Comparison of ENCODE assay signal across 1 cellular context in genomic region chr16:88811850-88812736, GRCh38.
TF ChIP-seq lines count a peak whose summit lies in the region.

A gene with protein sequence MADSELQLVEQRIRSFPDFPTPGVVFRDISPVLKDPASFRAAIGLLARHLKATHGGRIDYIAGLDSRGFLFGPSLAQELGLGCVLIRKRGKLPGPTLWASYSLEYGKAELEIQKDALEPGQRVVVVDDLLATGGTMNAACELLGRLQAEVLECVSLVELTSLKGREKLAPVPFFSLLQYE (minus strand): TSS chr16:88811928. CDS start chr16:88811899, 29 bp downstream.

TF ChIP-seq in K562, 482 proteins besides CTCF, POLR2A, EP300 and RAD21 (continued from another document and continues in another):
- TF ChIP-seq NR4A1 (CRISPR knock-in tag; IDR thresholded peaks at IDR 0.05) (0 out of 2 replicates have a peak, but pooled peaks have one; percentile 32), NR4A1 (tag; IDR thresholded peaks at IDR 0.05) (no peak), GABPB2 (CRISPR knock-in tag; conservative IDR thresholded peaks at IDR 0.05) (no peak), SLC30A9 (CRISPR knock-in tag; IDR thresholded peaks at IDR 0.05) (no peak), GATAD2A (IDR thresholded peaks at IDR 0.05) (no peak; the same call in 1 of the 2 replicates), ZNF175 (CRISPR knock-in tag; IDR thresholded peaks at IDR 0.05; ENCODE audit: low read depth) (no peak), CBX3 (IDR thresholded peaks at IDR 0.05; ENCODE audit: borderline replicate concordance in 1 of 2, low read length in 2 of 2) (peak in 1 of 2 experiments; percentile 25; a peak in 1 of 3 replicates), ZFX (CRISPR knock-in tag; IDR thresholded peaks at IDR 0.05) (peak; percentile 65), ZFP36 (IDR thresholded peaks at IDR 0.05; ENCODE audit: low read depth, low read length, partially characterized antibody) (no peak), MAZ (CRISPR knock-in tag; conservative IDR thresholded peaks at IDR 0.05 in 1 of 2, IDR thresholded peaks at IDR 0.05 in 1 of 2) (peak; percentile 92 to 95), PYGO2 (tag; IDR thresholded peaks at IDR 0.05) (no peak), ZNF57 (CRISPR knock-in tag; IDR thresholded peaks at IDR 0.05) (0 out of 2 replicates have a peak, but pooled peaks have one; percentile 41), HLTF (IDR thresholded peaks at IDR 0.05) (no peak), GATA2 (CRISPR knock-in tag; IDR thresholded peaks at IDR 0.05) (no peak), GABPB1 (CRISPR knock-in tag; IDR thresholded peaks at IDR 0.05) (peak; percentile 78), MEF2D (tag; conservative IDR thresholded peaks at IDR 0.05; ENCODE audit: low read depth) (no peak), STAG1 (CRISPR knock-in tag; IDR thresholded peaks at IDR 0.05; ENCODE audit: borderline replicate concordance) (peak; percentile 98), BRCA1 (IDR thresholded peaks at IDR 0.05) (no peak), BRCA1 (CRISPR knock-in tag; IDR thresholded peaks at IDR 0.05) (no peak), ZC3H4 (CRISPR knock-in tag; IDR thresholded peaks at IDR 0.05; ENCODE audit: borderline replicate concordance) (no peak), ZNF253 (CRISPR knock-in tag; conservative IDR thresholded peaks at IDR 0.05) (no peak), ARID2 (IDR thresholded peaks at IDR 0.05) (no peak), ZC3H11A (IDR thresholded peaks at IDR 0.05; ENCODE audit: low read depth, low read length) (no peak), SMAD1 (IDR thresholded peaks at IDR 0.05; ENCODE audit: low read depth, low read length, partially characterized antibody) (no peak), SMARCE1 (IDR thresholded peaks at IDR 0.05) (0 out of 2 replicates have a peak, but pooled peaks have one; percentile 27), ELF2 (CRISPR knock-in tag; IDR thresholded peaks at IDR 0.05) (0 out of 2 replicates have a peak, but pooled peaks have one; percentile 34), CCNT2 (IDR thresholded peaks at IDR 0.05; ENCODE audit: borderline replicate concordance, extremely low read depth, insufficient read length, low read depth, low read length) (peak; percentile 69), MTF1 (CRISPR knock-in tag; IDR thresholded peaks at IDR 0.05; ENCODE audit: borderline replicate concordance) (no peak), SP1 (CRISPR knock-in tag; IDR thresholded peaks at IDR 0.05) (peak; percentile 88), CEBPG (CRISPR knock-in tag; IDR thresholded peaks at IDR 0.05) (0 out of 2 replicates have a peak, but pooled peaks have one; percentile 77), CEBPG (tag; conservative IDR thresholded peaks at IDR 0.05 in 1 of 2, IDR thresholded peaks at IDR 0.05 in 1 of 2) (peak in 1 of 2 experiments; percentile 82; a peak in 2 of 4 replicates), RB1 (IDR thresholded peaks at IDR 0.05; ENCODE audit: low read depth) (peak; percentile 92), ATF7 (IDR thresholded peaks at IDR 0.05) (peak; percentile 73), ZNF263 (CRISPR knock-in tag; IDR thresholded peaks at IDR 0.05; ENCODE audit: borderline replicate concordance) (peak; percentile 83; the same call in 1 of the 2 replicates), PHF20 (IDR thresholded peaks at IDR 0.05; ENCODE audit: partially characterized antibody) (no peak), ETS2 (tag; IDR thresholded peaks at IDR 0.05; ENCODE audit: borderline replicate concordance, poor library complexity, severe bottlenecking) (no peak), ADNP (tag; IDR thresholded peaks at IDR 0.05) (no peak), YY1 (IDR thresholded peaks at IDR 0.05; ENCODE audit: borderline replicate concordance in 1 of 3, control insufficient read depth in 1 of 3, extremely low read depth in 1 of 3, insufficient read depth in 3 of 3, insufficient read length in 1 of 3, insufficient replicate concordance in 2 of 3, low read depth in 1 of 3, low read length in 2 of 3) (peak; percentile 54 to 92 (median 84)), SOX6 (IDR thresholded peaks at IDR 0.05) (0 out of 2 replicates have a peak, but pooled peaks have one; percentile 35), EWSR1 (IDR thresholded peaks at IDR 0.05; ENCODE audit: borderline replicate concordance, low read depth, partially characterized antibody) (no peak), KDM1A (IDR thresholded peaks at IDR 0.05) (no peak; a peak in 1 of 4 replicates), MYBL2 (IDR thresholded peaks at IDR 0.05; ENCODE audit: low read depth) (no peak), MYBL2 (CRISPR knock-in tag; IDR thresholded peaks at IDR 0.05; ENCODE audit: borderline replicate concordance) (no peak), JUNB (CRISPR knock-in tag; conservative IDR thresholded peaks at IDR 0.05) (no peak), BCL6 (CRISPR knock-in tag; IDR thresholded peaks at IDR 0.05) (no peak), ZFP30 (CRISPR knock-in tag; IDR thresholded peaks at IDR 0.05; ENCODE audit: borderline replicate concordance) (no peak), NBN (IDR thresholded peaks at IDR 0.05; ENCODE audit: low read depth) (peak; percentile 36; the same call in 1 of the 2 replicates), EHMT2 (IDR thresholded peaks at IDR 0.05) (no peak), ILK (tag; IDR thresholded peaks at IDR 0.05; ENCODE audit: borderline replicate concordance, low read depth) (no peak), RBM14 (IDR thresholded peaks at IDR 0.05; ENCODE audit: borderline replicate concordance, insufficient read depth, low read depth, low read length) (no peak), FOXJ3 (CRISPR knock-in tag; IDR thresholded peaks at IDR 0.05) (no peak), POLR2H (tag; IDR thresholded peaks at IDR 0.05; ENCODE audit: low read depth) (peak; percentile 71), MCM3 (IDR thresholded peaks at IDR 0.05) (no peak), CHCHD3 (CRISPR knock-in tag; IDR thresholded peaks at IDR 0.05) (no peak), L3MBTL2 (IDR thresholded peaks at IDR 0.05) (peak; percentile 87), CBX2 (IDR thresholded peaks at IDR 0.05; ENCODE audit: insufficient read depth, low read length, poor library complexity, severe bottlenecking) (no peak), NELFE (IDR thresholded peaks at IDR 0.05; ENCODE audit: insufficient read depth, insufficient read length) (no peak), SRSF3 (IDR thresholded peaks at IDR 0.05; ENCODE audit: insufficient read depth, low read length) (no peak), ZNF644 (tag; IDR thresholded peaks at IDR 0.05; ENCODE audit: low read depth) (no peak), SMAD4 (CRISPR knock-in tag; conservative IDR thresholded peaks at IDR 0.05) (peak; percentile 75), SNRNP70 (optimal IDR thresholded peaks at IDR 0.05; ENCODE audit: low read depth, low read length) (no peak)
- TF ChIP-seq, protein P1, sequence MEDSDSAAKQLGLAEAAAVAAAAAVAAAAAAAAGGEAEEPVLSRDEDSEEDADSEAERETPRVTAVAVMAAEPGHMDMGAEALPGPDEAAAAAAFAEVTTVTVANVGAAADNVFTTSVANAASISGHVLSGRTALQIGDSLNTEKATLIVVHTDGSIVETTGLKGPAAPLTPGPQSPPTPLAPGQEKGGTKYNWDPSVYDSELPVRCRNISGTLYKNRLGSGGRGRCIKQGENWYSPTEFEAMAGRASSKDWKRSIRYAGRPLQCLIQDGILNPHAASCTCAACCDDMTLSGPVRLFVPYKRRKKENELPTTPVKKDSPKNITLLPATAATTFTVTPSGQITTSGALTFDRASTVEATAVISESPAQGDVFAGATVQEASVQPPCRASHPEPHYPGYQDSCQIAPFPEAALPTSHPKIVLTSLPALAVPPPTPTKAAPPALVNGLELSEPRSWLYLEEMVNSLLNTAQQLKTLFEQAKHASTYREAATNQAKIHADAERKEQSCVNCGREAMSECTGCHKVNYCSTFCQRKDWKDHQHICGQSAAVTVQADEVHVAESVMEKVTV (CRISPR knock-in tag; IDR thresholded peaks at IDR 0.05), result peak; percentile 85
- TF ChIP-seq, protein P2, sequence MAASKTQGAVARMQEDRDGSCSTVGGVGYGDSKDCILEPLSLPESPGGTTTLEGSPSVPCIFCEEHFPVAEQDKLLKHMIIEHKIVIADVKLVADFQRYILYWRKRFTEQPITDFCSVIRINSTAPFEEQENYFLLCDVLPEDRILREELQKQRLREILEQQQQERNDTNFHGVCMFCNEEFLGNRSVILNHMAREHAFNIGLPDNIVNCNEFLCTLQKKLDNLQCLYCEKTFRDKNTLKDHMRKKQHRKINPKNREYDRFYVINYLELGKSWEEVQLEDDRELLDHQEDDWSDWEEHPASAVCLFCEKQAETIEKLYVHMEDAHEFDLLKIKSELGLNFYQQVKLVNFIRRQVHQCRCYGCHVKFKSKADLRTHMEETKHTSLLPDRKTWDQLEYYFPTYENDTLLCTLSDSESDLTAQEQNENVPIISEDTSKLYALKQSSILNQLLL (CRISPR knock-in tag; IDR thresholded peaks at IDR 0.05; ENCODE audit: borderline replicate concordance), result no peak
- TF ChIP-seq, protein P3, sequence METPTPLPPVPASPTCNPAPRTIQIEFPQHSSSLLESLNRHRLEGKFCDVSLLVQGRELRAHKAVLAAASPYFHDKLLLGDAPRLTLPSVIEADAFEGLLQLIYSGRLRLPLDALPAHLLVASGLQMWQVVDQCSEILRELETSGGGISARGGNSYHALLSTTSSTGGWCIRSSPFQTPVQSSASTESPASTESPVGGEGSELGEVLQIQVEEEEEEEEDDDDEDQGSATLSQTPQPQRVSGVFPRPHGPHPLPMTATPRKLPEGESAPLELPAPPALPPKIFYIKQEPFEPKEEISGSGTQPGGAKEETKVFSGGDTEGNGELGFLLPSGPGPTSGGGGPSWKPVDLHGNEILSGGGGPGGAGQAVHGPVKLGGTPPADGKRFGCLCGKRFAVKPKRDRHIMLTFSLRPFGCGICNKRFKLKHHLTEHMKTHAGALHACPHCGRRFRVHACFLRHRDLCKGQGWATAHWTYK (CRISPR knock-in tag; IDR thresholded peaks at IDR 0.05), result peak; percentile 43; the same call in 1 of the 2 replicates
- TF ChIP-seq, protein P4, sequence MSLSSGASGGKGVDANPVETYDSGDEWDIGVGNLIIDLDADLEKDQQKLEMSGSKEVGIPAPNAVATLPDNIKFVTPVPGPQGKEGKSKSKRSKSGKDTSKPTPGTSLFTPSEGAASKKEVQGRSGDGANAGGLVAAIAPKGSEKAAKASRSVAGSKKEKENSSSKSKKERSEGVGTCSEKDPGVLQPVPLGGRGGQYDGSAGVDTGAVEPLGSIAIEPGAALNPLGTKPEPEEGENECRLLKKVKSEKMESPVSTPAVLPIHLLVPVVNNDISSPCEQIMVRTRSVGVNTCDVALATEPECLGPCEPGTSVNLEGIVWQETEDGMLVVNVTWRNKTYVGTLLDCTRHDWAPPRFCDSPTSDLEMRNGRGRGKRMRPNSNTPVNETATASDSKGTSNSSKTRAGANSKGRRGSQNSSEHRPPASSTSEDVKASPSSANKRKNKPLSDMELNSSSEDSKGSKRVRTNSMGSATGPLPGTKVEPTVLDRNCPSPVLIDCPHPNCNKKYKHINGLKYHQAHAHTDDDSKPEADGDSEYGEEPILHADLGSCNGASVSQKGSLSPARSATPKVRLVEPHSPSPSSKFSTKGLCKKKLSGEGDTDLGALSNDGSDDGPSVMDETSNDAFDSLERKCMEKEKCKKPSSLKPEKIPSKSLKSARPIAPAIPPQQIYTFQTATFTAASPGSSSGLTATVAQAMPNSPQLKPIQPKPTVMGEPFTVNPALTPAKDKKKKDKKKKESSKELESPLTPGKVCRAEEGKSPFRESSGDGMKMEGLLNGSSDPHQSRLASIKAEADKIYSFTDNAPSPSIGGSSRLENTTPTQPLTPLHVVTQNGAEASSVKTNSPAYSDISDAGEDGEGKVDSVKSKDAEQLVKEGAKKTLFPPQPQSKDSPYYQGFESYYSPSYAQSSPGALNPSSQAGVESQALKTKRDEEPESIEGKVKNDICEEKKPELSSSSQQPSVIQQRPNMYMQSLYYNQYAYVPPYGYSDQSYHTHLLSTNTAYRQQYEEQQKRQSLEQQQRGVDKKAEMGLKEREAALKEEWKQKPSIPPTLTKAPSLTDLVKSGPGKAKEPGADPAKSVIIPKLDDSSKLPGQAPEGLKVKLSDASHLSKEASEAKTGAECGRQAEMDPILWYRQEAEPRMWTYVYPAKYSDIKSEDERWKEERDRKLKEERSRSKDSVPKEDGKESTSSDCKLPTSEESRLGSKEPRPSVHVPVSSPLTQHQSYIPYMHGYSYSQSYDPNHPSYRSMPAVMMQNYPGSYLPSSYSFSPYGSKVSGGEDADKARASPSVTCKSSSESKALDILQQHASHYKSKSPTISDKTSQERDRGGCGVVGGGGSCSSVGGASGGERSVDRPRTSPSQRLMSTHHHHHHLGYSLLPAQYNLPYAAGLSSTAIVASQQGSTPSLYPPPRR (CRISPR knock-in tag; IDR thresholded peaks at IDR 0.05; ENCODE audit: borderline replicate concordance), result no peak
- TF ChIP-seq, protein P5, sequence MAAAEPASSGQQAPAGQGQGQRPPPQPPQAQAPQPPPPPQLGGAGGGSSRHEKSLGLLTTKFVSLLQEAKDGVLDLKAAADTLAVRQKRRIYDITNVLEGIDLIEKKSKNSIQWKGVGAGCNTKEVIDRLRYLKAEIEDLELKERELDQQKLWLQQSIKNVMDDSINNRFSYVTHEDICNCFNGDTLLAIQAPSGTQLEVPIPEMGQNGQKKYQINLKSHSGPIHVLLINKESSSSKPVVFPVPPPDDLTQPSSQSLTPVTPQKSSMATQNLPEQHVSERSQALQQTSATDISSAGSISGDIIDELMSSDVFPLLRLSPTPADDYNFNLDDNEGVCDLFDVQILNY (CRISPR knock-in tag; IDR thresholded peaks at IDR 0.05), result no peak
- TF ChIP-seq, protein P6, sequence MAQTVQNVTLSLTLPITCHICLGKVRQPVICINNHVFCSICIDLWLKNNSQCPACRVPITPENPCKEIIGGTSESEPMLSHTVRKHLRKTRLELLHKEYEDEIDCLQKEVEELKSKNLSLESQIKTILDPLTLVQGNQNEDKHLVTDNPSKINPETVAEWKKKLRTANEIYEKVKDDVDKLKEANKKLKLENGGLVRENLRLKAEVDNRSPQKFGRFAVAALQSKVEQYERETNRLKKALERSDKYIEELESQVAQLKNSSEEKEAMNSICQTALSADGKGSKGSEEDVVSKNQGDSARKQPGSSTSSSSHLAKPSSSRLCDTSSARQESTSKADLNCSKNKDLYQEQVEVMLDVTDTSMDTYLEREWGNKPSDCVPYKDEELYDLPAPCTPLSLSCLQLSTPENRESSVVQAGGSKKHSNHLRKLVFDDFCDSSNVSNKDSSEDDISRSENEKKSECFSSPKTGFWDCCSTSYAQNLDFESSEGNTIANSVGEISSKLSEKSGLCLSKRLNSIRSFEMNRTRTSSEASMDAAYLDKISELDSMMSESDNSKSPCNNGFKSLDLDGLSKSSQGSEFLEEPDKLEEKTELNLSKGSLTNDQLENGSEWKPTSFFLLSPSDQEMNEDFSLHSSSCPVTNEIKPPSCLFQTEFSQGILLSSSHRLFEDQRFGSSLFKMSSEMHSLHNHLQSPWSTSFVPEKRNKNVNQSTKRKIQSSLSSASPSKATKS (CRISPR knock-in tag; IDR thresholded peaks at IDR 0.05), result no peak
- TF ChIP-seq, protein P7, sequence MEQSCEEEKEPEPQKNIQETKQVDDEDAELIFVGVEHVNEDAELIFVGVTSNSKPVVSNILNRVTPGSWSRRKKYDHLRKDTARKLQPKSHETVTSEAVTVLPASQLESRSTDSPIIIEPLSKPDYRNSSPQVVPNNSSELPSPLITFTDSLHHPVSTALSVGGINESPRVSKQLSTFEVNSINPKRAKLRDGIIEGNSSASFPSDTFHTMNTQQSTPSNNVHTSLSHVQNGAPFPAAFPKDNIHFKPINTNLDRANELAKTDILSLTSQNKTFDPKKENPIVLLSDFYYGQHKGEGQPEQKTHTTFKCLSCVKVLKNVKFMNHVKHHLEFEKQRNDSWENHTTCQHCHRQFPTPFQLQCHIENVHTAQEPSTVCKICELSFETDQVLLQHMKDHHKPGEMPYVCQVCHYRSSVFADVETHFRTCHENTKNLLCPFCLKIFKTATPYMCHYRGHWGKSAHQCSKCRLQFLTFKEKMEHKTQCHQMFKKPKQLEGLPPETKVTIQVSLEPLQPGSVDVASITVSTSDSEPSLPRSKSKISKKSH (CRISPR knock-in tag; IDR thresholded peaks at IDR 0.05), result no peak
